ENCODE assay signal across 8 cellular contexts in the genomic region with DNA sequence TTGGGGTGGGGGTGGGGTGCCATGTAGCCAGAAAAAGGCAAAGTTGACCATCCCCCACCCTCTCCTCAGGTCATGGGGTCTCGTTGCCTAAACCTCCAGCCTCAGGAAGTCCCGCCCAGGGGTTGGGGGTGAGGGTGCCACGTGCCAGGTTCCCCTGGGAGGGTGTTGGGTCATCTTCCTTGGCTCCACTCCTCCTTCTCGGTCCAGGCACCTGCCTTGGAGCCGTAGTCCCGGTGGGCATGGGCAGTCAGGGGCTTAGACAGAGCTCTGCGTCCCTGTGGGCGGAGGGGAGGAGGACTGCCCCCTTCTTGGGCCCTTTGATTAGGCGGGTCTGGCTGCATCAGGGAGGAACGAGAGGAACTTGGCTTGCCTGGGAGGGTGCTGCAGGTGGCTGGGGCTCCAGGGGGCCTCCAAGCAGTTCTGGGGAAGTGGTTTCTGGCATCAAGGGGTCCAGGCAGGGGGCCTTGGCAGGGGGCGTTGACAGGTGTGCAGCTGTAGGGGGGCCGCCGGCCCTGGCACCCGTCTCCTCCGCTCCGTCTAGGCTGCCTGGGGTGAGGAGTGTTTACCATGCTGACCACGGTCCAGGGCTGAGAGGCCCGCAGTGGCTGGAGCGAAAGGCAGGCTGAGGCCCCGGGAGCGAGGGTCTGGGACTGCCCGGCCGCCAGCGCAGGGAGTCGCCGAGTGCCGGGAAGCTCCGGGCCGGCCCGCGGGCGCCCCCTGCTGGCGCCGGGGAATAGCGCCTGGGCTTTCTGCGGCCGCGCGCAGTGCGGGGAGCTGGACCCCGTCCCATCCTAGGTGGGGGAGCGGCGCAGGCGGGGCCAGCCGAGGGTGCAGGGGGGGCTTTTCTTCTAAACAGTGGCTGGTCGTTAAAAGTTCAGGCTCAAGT. TPM values are rescaled to one million over a fixed set of nuclear protein-coding genes. Genes with fewer than 3 reads are reported as not detected.
DNase-seq lines count a peak whose midpoint lies in the region; ATAC-seq and TF ChIP-seq lines count a peak whose summit lies in the region.

No MANE protein-coding gene starts in this region.

- H3K36me3 Mint-ChIP-seq in activated T-helper 2 cell treated with anti-CD3 and anti-CD28 coated beads, Interferon-gamma antibody, Interleukin-2, Interleukin-4, amounts not matched to agents 10 μg/mL and 5 μg/mL and 100 μg/mL, durations not matched to agents 14 hours and 24 hours and 36 hours (ENCODE audit: low read depth): peaks cover 67% of the 10 kb centered on the region
- H3K36me3 Mint-ChIP-seq in type B pancreatic cell: peaks cover 11% of the 10 kb centered on the region

- H3K27ac ChIP-seq in HL-60 (replicated peaks): peak overlapping the region; percentile 80
- H3K27ac ChIP-seq in OCI-LY1 (ENCODE audit: low read depth, low read length, poor library complexity, severe bottlenecking): peak overlapping the region; percentile 70
- peak overlapping the region; percentile 61 for H3K27ac ChIP-seq in fibroblast of lung (ENCODE audit: insufficient read depth, low read length)

- no peaks in the 10 kb centered on the region for H3K9me3 Mint-ChIP-seq in activated T-helper 2 cell treated with anti-CD3 and anti-CD28 coated beads, Interferon-gamma antibody, Interleukin-2, Interleukin-4, amounts not matched to agents 10 μg/mL and 5 μg/mL and 100 μg/mL, durations not matched to agents 14 hours and 24 hours and 36 hours
- no peaks in the 10 kb centered on the region for H3K9me3 Mint-ChIP-seq in type B pancreatic cell

- H3K27me3 ChIP-seq in HL-60 (ENCODE audit: insufficient read depth, poor library complexity, severe bottlenecking): no peaks in the 10 kb centered on the region
- H3K27me3 ChIP-seq in OCI-LY1 (ENCODE audit: insufficient read depth, low read length): no peaks in the 10 kb centered on the region
- no peaks in the 10 kb centered on the region for H3K27me3 ChIP-seq in fibroblast of lung (ENCODE audit: control insufficient read depth, insufficient read depth, low read length)

- DNase-seq in AML-193 (lab: John Stamatoyannopoulos, UW) (peak; percentile 51 to 69), HL-60 (ENCODE audit: low read depth in 1 of 2, low spot score in 1 of 2) (peak; percentile 81 to 86), fibroblast of lung (ENCODE audit: low read depth in 2 of 2) (peak; percentile 59 to 67), myocyte (ENCODE audit: low read depth) (peak; percentile 74), type B pancreatic cell (ENCODE audit: extremely low spot score, unreplicated experiment) (peak; percentile 91)
- peak; percentile 62 for DNase-seq in activated T-helper 2 cell treated with anti-CD3 and anti-CD28 coated beads, Interferon-gamma antibody, Interleukin-2, Interleukin-4, amounts not matched to agents 10 μg/mL and 5 μg/mL and 100 μg/mL, durations not matched to agents 14 hours and 24 hours and 36 hours (ENCODE audit: low spot score)

- H3K79me2 ChIP-seq in OCI-LY1 (ENCODE audit: insufficient read depth, low read length): no peaks in the 10 kb centered on the region
- H3K79me2 ChIP-seq in fibroblast of lung (ENCODE audit: control insufficient read depth, insufficient read depth, low read length): peaks cover 83% of the 10 kb centered on the region

- no peaks in the 10 kb centered on the region for H3K9me2 ChIP-seq in OCI-LY1 (ENCODE audit: low read depth, low read length)

- 0 out of 2 replicates have a peak, but pooled peaks cover 5% of the 10 kb centered on the region for H3F3A ChIP-seq in OCI-LY1 (ENCODE audit: insufficient read depth, low read length)

- no peaks in the 10 kb centered on the region for H4K20me1 ChIP-seq in OCI-LY1 (ENCODE audit: insufficient read depth, low read length)
- H4K20me1 ChIP-seq in fibroblast of lung (ENCODE audit: control insufficient read depth, extremely low read depth, insufficient read depth, low read length): no peaks in the 10 kb centered on the region

- peak overlapping the region; percentile 58 for H3K9ac ChIP-seq in OCI-LY1 (ENCODE audit: low read length)
- peak overlapping the region; percentile 53 for H3K9ac ChIP-seq in fibroblast of lung (ENCODE audit: insufficient read depth, low read length)

- H3K4me1 Mint-ChIP-seq in activated T-helper 2 cell treated with anti-CD3 and anti-CD28 coated beads, Interferon-gamma antibody, Interleukin-2, Interleukin-4, amounts not matched to agents 10 μg/mL and 5 μg/mL and 100 μg/mL, durations not matched to agents 14 hours and 24 hours and 36 hours (ENCODE audit: low read depth): peaks cover 31% of the 10 kb centered on the region
- peaks cover 19% of the 10 kb centered on the region for H3K4me1 Mint-ChIP-seq in type B pancreatic cell (ENCODE audit: unreplicated experiment)

- peak; percentile 74 for ATAC-seq in GM18868 (IDR thresholded peaks at IDR 0.05; ENCODE audit: unreplicated experiment)

- intact Hi-C loops in activated T-helper 2 cell treated with anti-CD3 and anti-CD28 coated beads, Interferon-gamma antibody, Interleukin-2, Interleukin-4, amounts not matched to agents 10 μg/mL and 5 μg/mL and 100 μg/mL, durations not matched to agents 14 hours and 24 hours and 36 hours (cut with micrococcal nuclease): loop anchor here (1.0 to 5.0 kb wide), 3 partner anchors 7 to 34 kb away; partner anchors contain the start of gene SETD1B

- H2AFZ ChIP-seq in OCI-LY1 (ENCODE audit: low read length) (no peak overlapping the region), fibroblast of lung (ENCODE audit: low read length) (no peak overlapping the region)

- TF ChIP-seq CTCF in HL-60 (IDR thresholded peaks at IDR 0.05; ENCODE audit: insufficient read depth, low read length) (peak; percentile 49), OCI-LY1 (IDR thresholded peaks at IDR 0.05; ENCODE audit: low read length) (peak; percentile 93), fibroblast of lung (conservative IDR thresholded peaks at IDR 0.05 in 1 of 2, IDR thresholded peaks at IDR 0.05 in 1 of 2; ENCODE audit: low read depth in 1 of 2, low read length in 2 of 2) (peak; percentile 45 to 88), type B pancreatic cell (conservative IDR thresholded peaks at IDR 0.05) (peak; percentile 100)

- H3K27me3 Mint-ChIP-seq in activated T-helper 2 cell treated with anti-CD3 and anti-CD28 coated beads, Interferon-gamma antibody, Interleukin-2, Interleukin-4, amounts not matched to agents 10 μg/mL and 5 μg/mL and 100 μg/mL, durations not matched to agents 14 hours and 24 hours and 36 hours (ENCODE audit: low read depth): no peaks in the 10 kb centered on the region
- H3K27me3 Mint-ChIP-seq in type B pancreatic cell: no peaks in the 10 kb centered on the region

- H3K27ac Mint-ChIP-seq in activated T-helper 2 cell treated with anti-CD3 and anti-CD28 coated beads, Interferon-gamma antibody, Interleukin-2, Interleukin-4, amounts not matched to agents 10 μg/mL and 5 μg/mL and 100 μg/mL, durations not matched to agents 14 hours and 24 hours and 36 hours: no peak overlapping the region
- H3K27ac Mint-ChIP-seq in type B pancreatic cell: peak overlapping the region; percentile 72

- H3K36me3 ChIP-seq in OCI-LY1 (ENCODE audit: insufficient read depth, low read length): peaks cover 54% of the 10 kb centered on the region
- peaks cover 43% of the 10 kb centered on the region for H3K36me3 ChIP-seq in fibroblast of lung (ENCODE audit: control insufficient read depth, insufficient read depth, low read length)

- H3K4me2 ChIP-seq in OCI-LY1 (ENCODE audit: low read length) (peak overlapping the region; percentile 85), fibroblast of lung (ENCODE audit: extremely low read depth, insufficient read depth, low read length) (peak overlapping the region; percentile 100)

- H3K4me3 ChIP-seq in HL-60 (replicated peaks; ENCODE audit: insufficient read depth, low read length): peak overlapping the region; percentile 81
- H3K4me3 ChIP-seq in OCI-LY1 (ENCODE audit: low read depth, low read length, poor library complexity, severe bottlenecking): peak overlapping the region; percentile 65
- peak overlapping the region; percentile 63 to 81 (median 72) for H3K4me3 ChIP-seq in fibroblast of lung (replicated peaks in 1 of 4; ENCODE audit: control extremely low read depth in 1 of 4, insufficient read depth in 1 of 4, low read depth in 3 of 4, low read length in 4 of 4)

- H3K4me1 ChIP-seq in OCI-LY1 (ENCODE audit: insufficient read depth, low read length, severe bottlenecking) (peaks cover 41% of the 10 kb centered on the region), fibroblast of lung (ENCODE audit: control insufficient read depth, extremely low read depth, insufficient read depth, low read length) (peaks cover 14% of the 10 kb centered on the region)

- H3K4me3 Mint-ChIP-seq in activated T-helper 2 cell treated with anti-CD3 and anti-CD28 coated beads, Interferon-gamma antibody, Interleukin-2, Interleukin-4, amounts not matched to agents 10 μg/mL and 5 μg/mL and 100 μg/mL, durations not matched to agents 14 hours and 24 hours and 36 hours (ENCODE audit: low read depth): peak overlapping the region; percentile 71
- peak overlapping the region; percentile 90 for H3K4me3 Mint-ChIP-seq in type B pancreatic cell

- H3K9me3 ChIP-seq in OCI-LY1 (ENCODE audit: low read length) (no peaks in the 10 kb centered on the region), fibroblast of lung (ENCODE audit: control insufficient read depth, insufficient read depth, low read depth, low read length) (no peaks in the 10 kb centered on the region)

RNA-seq across cellular contexts. Expression of gene SETD1B, which starts 7.9 kb away (rescaled TPM):
- 23.3 and 24.0 TPM in 2 replicates for total RNA-seq in activated T-helper 2 cell treated with anti-CD3 and anti-CD28 coated beads, Interferon-gamma antibody, Interleukin-2, Interleukin-4, amounts not matched to agents 10 μg/mL and 5 μg/mL and 100 μg/mL, durations not matched to agents 14 hours and 24 hours and 36 hours
- total RNA-seq in fibroblast of lung: 2.1 and 3.5 TPM in 2 replicates
- 1.2 and 1.7 TPM in 2 replicates for polyA plus RNA-seq in fibroblast of lung
- 8.7 and 9.8 TPM in 2 replicates for polyA plus RNA-seq in fibroblast of lung (2012)
- 12.2 and 13.1 TPM in 2 replicates for polyA minus RNA-seq in fibroblast of lung (ENCODE audit: low replicate concordance)
- 3.9 and 4.0 TPM in 2 replicates for total RNA-seq in myocyte
- 7.4 TPM for polyA plus RNA-seq in myocyte (2012)
- total RNA-seq in type B pancreatic cell (ENCODE audit: low replicate concordance): 28.4 and 34.2 TPM in 2 replicates

RNA-seq across cellular contexts. Expression of gene RHOF, which starts 18.2 kb away (rescaled TPM):
- 115 and 119 TPM in 2 replicates for total RNA-seq in activated T-helper 2 cell treated with anti-CD3 and anti-CD28 coated beads, Interferon-gamma antibody, Interleukin-2, Interleukin-4, amounts not matched to agents 10 μg/mL and 5 μg/mL and 100 μg/mL, durations not matched to agents 14 hours and 24 hours and 36 hours
- total RNA-seq in fibroblast of lung (5.6 and 6.8 TPM in 2 replicates), myocyte (2.3 and 2.4 TPM in 2 replicates), type B pancreatic cell (ENCODE audit: low replicate concordance) (24.9 and 26.0 TPM in 2 replicates)
- polyA plus RNA-seq in fibroblast of lung: 2.3 and 4.8 TPM in 2 replicates
- 4.2 and 8.9 TPM in 2 replicates for polyA plus RNA-seq in fibroblast of lung (2012)
- 4.7 and 8.5 TPM in 2 replicates for polyA minus RNA-seq in fibroblast of lung (ENCODE audit: low replicate concordance)
- polyA plus RNA-seq in myocyte (2012): 2.7 TPM

RNA-seq across cellular contexts. Expression of gene HPD, which starts 47.0 kb away (rescaled TPM):
- total RNA-seq in activated T-helper 2 cell treated with anti-CD3 and anti-CD28 coated beads, Interferon-gamma antibody, Interleukin-2, Interleukin-4, amounts not matched to agents 10 μg/mL and 5 μg/mL and 100 μg/mL, durations not matched to agents 14 hours and 24 hours and 36 hours: not detected in 2 replicates
- total RNA-seq in fibroblast of lung (0.17 and 0.26 TPM in 2 replicates), myocyte (0.13 TPM in 1 of 2 replicates, not detected in the other), type B pancreatic cell (ENCODE audit: low replicate concordance) (0.92 TPM in 1 of 2 replicates, not detected in the other)
- 0.36 and 0.55 TPM in 2 replicates for polyA plus RNA-seq in fibroblast of lung
- polyA plus RNA-seq in fibroblast of lung (2012): 0.29 and 0.47 TPM in 2 replicates
- 2.6 and 3.3 TPM in 2 replicates for polyA minus RNA-seq in fibroblast of lung (ENCODE audit: low replicate concordance)
- 0.20 TPM for polyA plus RNA-seq in myocyte (2012)

Comparison
In these comparisons a context has a peak if more than half of its experiments do, and no peak if none do; other contexts are left out.
1. Peak in every context shown above with its lines: DNase-seq, ATAC-seq, H3K4me3 ChIP-seq and H3K27ac ChIP-seq.
2. CTCF ChIP-seq: peak in every context shown above with its lines; median percentile 100 in type B pancreatic cell; 93 in OCI-LY1; 66 in fibroblast of lung; 49 in HL-60.